ENCODE assay signal across 10 cellular contexts in genomic region chr1:241532864-241533263, GRCh38. TPM values are rescaled to one million over a fixed set of nuclear protein-coding genes. Genes with fewer than 3 reads are reported as not detected.
DNase-seq lines count a peak whose midpoint lies in the region; ATAC-seq and FAIRE-seq lines count a peak whose summit lies in the region.
"Had no signal": no experiment of that assay in that cellular context is flagged by ENCODE, and none has a peak within 500 bp of the region (broad histone marks: within the 10 kb centered on the region; RNA-seq: fewer than 3 reads in every experiment).

No MANE protein-coding gene starts in this region.

- no peak overlapping the region for H3K4me3 ChIP-seq in small intestine (ENCODE audit: low read depth in 1 of 2, low read length in 2 of 2)

- peak overlapping the region in 1 of 2 donors; percentile 3 for H3K27ac ChIP-seq in small intestine (ENCODE audit: low read depth in 1 of 2, low read length in 1 of 2)
- H3K27ac ChIP-seq: 22Rv1 had no signal

- H3K36me3 ChIP-seq in small intestine (ENCODE audit: control insufficient read depth in 2 of 2, insufficient read depth in 2 of 2, low read length in 2 of 2): no peaks in the 10 kb centered on the region

- peak; percentile 43 to 67 for ATAC-seq in activated CD4-positive, CD25-positive, alpha-beta regulatory T cell treated with anti-CD3 and anti-CD28 coated beads, Interleukin-2, amount 50 U/mL, for 24 hours
- peak; percentile 73 for ATAC-seq in HG02610 (IDR thresholded peaks at IDR 0.05; ENCODE audit: unreplicated experiment)

- no peaks in the 10 kb centered on the region for H3K27me3 ChIP-seq in small intestine (ENCODE audit: control insufficient read depth in 2 of 2, insufficient read depth in 2 of 2, low read length in 2 of 2)

- H3K9me3 ChIP-seq in small intestine (ENCODE audit: control insufficient read depth, low read depth): no peaks in the 10 kb centered on the region

- WGBS in small intestine, 3 donors: 68 to 77% (median 68%) methylated on average over 7 of the region's 7 CpGs

- FAIRE-seq in small intestine (lab: Jason Lieb, UNC): no peak
- FAIRE-seq: astrocyte had no signal

- DNase-seq in activated CD4-positive, CD25-positive, alpha-beta regulatory T cell (lab: John Stamatoyannopoulos, UW): no peak
- peak; percentile 67 for DNase-seq in NAMALWA (ENCODE audit: low spot score)
- peak; percentile 8 for DNase-seq in small intestine
- DNase-seq in ureter (ENCODE audit: low spot score): no peak
- DNase-seq in nucleus accumbens (lab: John Stamatoyannopoulos, UW): no peak
- DNase-seq in retina: no peak

- H3K4me1 ChIP-seq in small intestine (ENCODE audit: control insufficient read depth in 2 of 2, insufficient read depth in 1 of 2, low read depth in 1 of 2, low read length in 1 of 2): no peaks in the 10 kb centered on the region

RNA-seq across cellular contexts. Expression of gene KMO, which starts 0.7 kb away (rescaled TPM):
- polyA plus RNA-seq in small intestine: 1 to 10 TPM in 1 of 3 donors, under 1 TPM in 2; 0.45 to 3.2 (median 0.76) TPM
- total RNA-seq in ureter: 0.18 TPM

RNA-seq across cellular contexts. Expression of gene FH, which starts 13.3 kb away (rescaled TPM):
- polyA plus RNA-seq in small intestine: 100 to 1,000 TPM in 1 of 3 donors, 10 to 100 TPM in 2; 72.4 to 108 (median 84.6) TPM
- 54.0 TPM for total RNA-seq in ureter

Comparison
In these comparisons a context has a peak if more than half of its experiments do, and no peak if none do; other contexts are left out.
1. DNase-seq: peak in NAMALWA (single experiment) and small intestine (single experiment); none in activated CD4-positive, CD25-positive, alpha-beta regulatory T cell (0 of 4), ureter (single experiment), nucleus accumbens (0 of 56) and retina (single experiment).